ENCODE assay signal across 8 cellular contexts in the genomic region with DNA sequence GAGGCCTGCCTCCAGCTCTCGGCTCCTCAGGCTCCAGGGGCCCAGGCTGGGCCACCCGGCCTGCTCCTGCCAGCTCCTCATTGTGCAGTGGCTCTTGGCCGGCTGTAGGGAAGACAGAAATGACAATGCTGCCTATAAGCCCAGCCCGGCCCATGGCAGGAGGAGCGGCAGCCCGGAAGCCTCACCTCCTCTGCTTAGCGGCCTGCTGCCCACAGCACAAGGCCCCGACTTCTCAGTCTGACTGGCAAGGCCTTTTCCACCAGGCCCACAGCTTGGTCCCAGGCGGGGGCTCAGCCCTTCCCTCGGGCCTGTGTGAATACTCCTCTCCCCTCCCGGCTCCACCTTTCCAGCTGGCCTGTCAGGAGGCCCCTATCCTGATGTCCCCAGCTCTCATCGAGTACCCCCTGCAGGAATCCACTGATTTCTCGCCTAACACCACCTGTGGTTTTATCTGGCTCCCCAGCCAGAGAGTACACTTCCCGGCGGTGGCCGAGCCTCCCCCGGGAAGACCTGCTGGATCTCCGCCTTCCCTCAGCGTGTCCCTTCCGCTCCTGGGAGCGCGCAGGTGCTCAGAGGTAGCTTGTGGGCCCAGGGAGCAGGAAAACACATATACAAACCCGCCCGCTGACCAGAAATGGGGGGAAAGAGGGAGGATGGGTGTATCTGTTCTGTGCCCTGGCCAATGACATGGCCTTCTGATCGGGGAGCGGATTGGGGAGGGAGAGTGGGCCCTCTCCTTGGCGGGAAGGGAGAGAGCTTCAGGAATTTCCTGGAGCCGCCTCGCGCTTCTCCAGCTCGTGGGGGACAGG. TPM values are rescaled to one million over a fixed set of nuclear protein-coding genes. Genes with fewer than 3 reads are reported as not detected.
DNase-seq lines count a peak whose midpoint lies in the region; ATAC-seq, FAIRE-seq and TF ChIP-seq lines count a peak whose summit lies in the region.

No MANE protein-coding gene starts in this region.

- intact Hi-C loops in pancreas (cut with DNase I) = no loop called here

- H3K4me1 ChIP-seq in gastroesophageal sphincter (peaks cover 0 to 29% (median 10%) of the 10 kb centered on the region in 3 donors), pancreas (peaks cover 0 to 11% (median 0%) of the 10 kb centered on the region in 3 donors)

- H3K9me3 ChIP-seq in gastroesophageal sphincter (no peaks in the 10 kb centered on the region), pancreas (no peaks in the 10 kb centered on the region)

- H3K27me3 Mint-ChIP-seq in HFFc6 (ENCODE audit: insufficient read depth) = no peaks in the 10 kb centered on the region
- no peaks in the 10 kb centered on the region for H3K27me3 Mint-ChIP-seq in activated T-cell treated with anti-CD3 and anti-CD28 coated beads, Interleukin-2, amount 50 U/mL, for 72 hours (ENCODE audit: low read depth)

- H3K27ac Mint-ChIP-seq in HFFc6 = peak overlapping the region; percentile 75
- H3K27ac Mint-ChIP-seq in activated T-cell treated with anti-CD3 and anti-CD28 coated beads, Interleukin-2, amount 50 U/mL, for 72 hours = peak overlapping the region; percentile 96

- POLR2A ChIA-PET in GM10248 (lab: Yijun Ruan, JAX) = no interaction called here

- CTCF ChIA-PET in GM10248 (lab: Yijun Ruan, JAX) = interaction anchor here (1.2 to 1.8 kb wide), 3 partner anchors 10 to 16 kb away, joined by 3 to 6 read pairs (median 3); no protein-coding TSS in a partner anchor

- peaks cover 6% of the 10 kb centered on the region; the same call in 1 of the 2 replicates for H3K36me3 Mint-ChIP-seq in HFFc6 (ENCODE audit: low read depth)
- peaks cover 5 to 16% of the 10 kb centered on the region in 2 donors for H3K36me3 Mint-ChIP-seq in activated T-cell treated with anti-CD3 and anti-CD28 coated beads, Interleukin-2, amount 50 U/mL, for 72 hours (ENCODE audit: insufficient read depth in 2 of 2)

- peak overlapping the region; percentile 93 for H3K4me3 Mint-ChIP-seq in HFFc6
- peak overlapping the region; percentile 94 to 96 for H3K4me3 Mint-ChIP-seq in activated T-cell treated with anti-CD3 and anti-CD28 coated beads, Interleukin-2, amount 50 U/mL, for 72 hours

- peak overlapping the region; percentile 76 to 92 (median 91) for H3K27ac ChIP-seq in gastroesophageal sphincter
- H3K27ac ChIP-seq in pancreas = peak overlapping the region; percentile 74 to 86 (median 84)

- 0 to 14% methylated on average over 2 to 5 of the region's 31 CpGs for WGBS in gastroesophageal sphincter (ENCODE audit: low coverage in 1 of 2), 2 donors
- 2 to 4% methylated on average over 30 to 31 of the region's 31 CpGs for WGBS in pancreas, 2 donors

- H3K4me1 Mint-ChIP-seq in HFFc6 (ENCODE audit: low read depth) = peaks cover 17% of the 10 kb centered on the region
- H3K4me1 Mint-ChIP-seq in activated T-cell treated with anti-CD3 and anti-CD28 coated beads, Interleukin-2, amount 50 U/mL, for 72 hours (ENCODE audit: low read depth) = peaks cover 21% of the 10 kb centered on the region

- DNase-seq in GM10248 (ENCODE audit: extremely low spot score) (peak; percentile 58), HFFc6 (no peak), NCI-H2081 (lab: John Stamatoyannopoulos, UW) (peak; percentile 71 to 85), pancreas (peak; percentile 38 to 73 (median 52)), putamen (ENCODE audit: low spot score) (no peak)
- DNase-seq in activated T-cell treated with anti-CD3 and anti-CD28 coated beads, Interleukin-2, amount 50 U/mL, for 72 hours = peak; percentile 34 to 73
- no peak for DNase-seq in effector CD4-positive, alpha-beta T cell

- ATAC-seq in activated T-cell treated with anti-CD3 and anti-CD28 coated beads, Interleukin-2, amount 50 U/mL, for 72 hours (replicated peaks in 1 of 2) = peak; percentile 16 to 79
- ATAC-seq in gastroesophageal sphincter (peak; percentile 9), pancreas (peak; percentile 49 to 59 (median 56))

- H3K36me3 ChIP-seq in gastroesophageal sphincter (peaks cover 0 to 42% of the 10 kb centered on the region in 2 donors), pancreas (peaks cover 0 to 23% (median 9%) of the 10 kb centered on the region in 3 donors)

- TF ChIP-seq CTCF in GM10248 (IDR thresholded peaks at IDR 0.05; ENCODE audit: control extremely low read depth, extremely low read depth, low read depth, missing control alignments) = no peak
- TF ChIP-seq CTCF in HFFc6 (IDR thresholded peaks at IDR 0.05) = no peak
- TF ChIP-seq CTCF in gastroesophageal sphincter (IDR thresholded peaks at IDR 0.05) = no peak
- TF ChIP-seq CTCF in pancreas (IDR thresholded peaks at IDR 0.05) = no peak

- no peak for FAIRE-seq in pancreas (lab: Jason Lieb, UNC)

- no peak for TF ChIP-seq POLR2A in gastroesophageal sphincter (IDR thresholded peaks at IDR 0.05)

- H3K27me3 ChIP-seq in gastroesophageal sphincter = no peaks in the 10 kb centered on the region
- H3K27me3 ChIP-seq in pancreas = no peaks in the 10 kb centered on the region

- H3K9me3 Mint-ChIP-seq in HFFc6 = no peaks in the 10 kb centered on the region
- H3K9me3 Mint-ChIP-seq in activated T-cell treated with anti-CD3 and anti-CD28 coated beads, Interleukin-2, amount 50 U/mL, for 72 hours = no peaks in the 10 kb centered on the region

- H3K4me3 ChIP-seq in gastroesophageal sphincter = peak overlapping the region; percentile 67 to 87
- H3K4me3 ChIP-seq in pancreas = peak overlapping the region; percentile 58 to 79 (median 68)

- TF ChIP-seq EP300 in gastroesophageal sphincter (IDR thresholded peaks at IDR 0.05) = no peak

RNA-seq across cellular contexts. Expression of gene DDRGK1, which starts 1.0 kb away (rescaled TPM):
- 10 to 100 TPM; 30.3 to 68.3 (median 31.5) TPM for total RNA-seq in HFFc6 (2021; fragmentation: NEBNext Ultra II Directional; extraction: Animal tissue kit (Norgen Biotek cat#: 25700))
- total RNA-seq in activated T-cell treated with anti-CD3 and anti-CD28 coated beads, Interleukin-2, amount 50 U/mL, for 72 hours = 10 to 100 TPM; 83.6 to 89.3 TPM
- total RNA-seq in gastroesophageal sphincter (10 to 100 TPM; 62.0 to 82.5 (median 69.8) TPM), pancreas (10 to 100 TPM; 42.0 to 52.8 (median 48.1) TPM)
- polyA plus RNA-seq in pancreas = 10 to 100 TPM; 46.1 to 50.0 TPM

RNA-seq across cellular contexts. Expression of gene ITPA, which starts 5.8 kb away (rescaled TPM):
- total RNA-seq in HFFc6 (2021; fragmentation: NEBNext Ultra II Directional; extraction: Animal tissue kit (Norgen Biotek cat#: 25700)) = 10 to 100 TPM; 62.3 to 76.7 (median 70.2) TPM
- total RNA-seq in activated T-cell treated with anti-CD3 and anti-CD28 coated beads, Interleukin-2, amount 50 U/mL, for 72 hours = 10 to 100 TPM; 66.0 to 67.0 TPM
- total RNA-seq in gastroesophageal sphincter (10 to 100 TPM; 23.5 to 26.8 (median 25.2) TPM), pancreas (10 to 100 TPM; 14.2 to 29.9 (median 23.1) TPM)
- 100 to 1,000 TPM in 1 of 2 donors, 10 to 100 TPM in 1; 90.4 to 111 TPM for polyA plus RNA-seq in pancreas

RNA-seq across cellular contexts. Expression of gene LZTS3, which starts 30.2 kb away (rescaled TPM):
- 1 to 10 TPM; 2.7 to 6.1 (median 3.0) TPM for total RNA-seq in HFFc6 (2021; fragmentation: NEBNext Ultra II Directional; extraction: Animal tissue kit (Norgen Biotek cat#: 25700))
- 1 to 10 TPM; 3.1 to 3.5 TPM for total RNA-seq in activated T-cell treated with anti-CD3 and anti-CD28 coated beads, Interleukin-2, amount 50 U/mL, for 72 hours
- total RNA-seq in gastroesophageal sphincter (10 to 100 TPM; 11.3 to 17.0 (median 12.2) TPM), pancreas (10 to 100 TPM; 17.5 to 18.9 (median 18.3) TPM)
- polyA plus RNA-seq in pancreas = 10 to 100 TPM; 20.3 to 30.5 TPM

RNA-seq across cellular contexts. Expression of gene SLC4A11, which starts 35.5 kb away (rescaled TPM):
- total RNA-seq in HFFc6 (2021; fragmentation: NEBNext Ultra II Directional; extraction: Animal tissue kit (Norgen Biotek cat#: 25700)) = 1 to 10 TPM; 2.4 to 3.6 (median 3.1) TPM
- total RNA-seq in activated T-cell treated with anti-CD3 and anti-CD28 coated beads, Interleukin-2, amount 50 U/mL, for 72 hours = 1 to 10 TPM in 1 of 2 donors, under 1 TPM in 1; 0.53 to 1.9 TPM
- 1 to 10 TPM in 1 of 4 donors, under 1 TPM in 2, not detected in 1; 0.31 to 3.3 (median 0.62) TPM for total RNA-seq in gastroesophageal sphincter
- total RNA-seq in pancreas = under 1 TPM; 0.14 to 0.87 (median 0.42) TPM
- polyA plus RNA-seq in pancreas = 1 to 10 TPM in 1 of 2 donors, under 1 TPM in 1; 0.87 to 1.1 TPM

RNA-seq across cellular contexts. Expression of gene FASTKD5, which starts 43.9 kb away (rescaled TPM):
- total RNA-seq in HFFc6 (2021; fragmentation: NEBNext Ultra II Directional; extraction: Animal tissue kit (Norgen Biotek cat#: 25700)) = 10 to 100 TPM; 11.9 to 15.0 (median 13.8) TPM
- 10 to 100 TPM; 22.1 to 22.6 TPM for total RNA-seq in activated T-cell treated with anti-CD3 and anti-CD28 coated beads, Interleukin-2, amount 50 U/mL, for 72 hours
- total RNA-seq in gastroesophageal sphincter = 10 to 100 TPM; 13.5 to 19.0 (median 17.4) TPM
- 1 to 10 TPM; 2.7 to 7.6 (median 4.0) TPM for total RNA-seq in pancreas
- polyA plus RNA-seq in pancreas = 1 to 10 TPM; 2.9 to 6.6 TPM

Comparison
In these comparisons a context has a peak if more than half of its experiments do, and no peak if none do; other contexts are left out.
1. DNase-seq: peak in GM10248 (single experiment), NCI-H2081 (2 of 2), activated T-cell treated with anti-CD3 and anti-CD28 coated beads, Interleukin-2, amount 50 U/mL, for 72 hours (2 of 2) and pancreas (6 of 6); none in HFFc6 (single experiment), putamen (single experiment) and effector CD4-positive, alpha-beta T cell (single experiment).
2. Peak in every context shown above with its lines, with median percentiles within 50 percentile points of each other: ATAC-seq.